11 cellular contexts compared by ENCODE assay signal in the genomic region with DNA sequence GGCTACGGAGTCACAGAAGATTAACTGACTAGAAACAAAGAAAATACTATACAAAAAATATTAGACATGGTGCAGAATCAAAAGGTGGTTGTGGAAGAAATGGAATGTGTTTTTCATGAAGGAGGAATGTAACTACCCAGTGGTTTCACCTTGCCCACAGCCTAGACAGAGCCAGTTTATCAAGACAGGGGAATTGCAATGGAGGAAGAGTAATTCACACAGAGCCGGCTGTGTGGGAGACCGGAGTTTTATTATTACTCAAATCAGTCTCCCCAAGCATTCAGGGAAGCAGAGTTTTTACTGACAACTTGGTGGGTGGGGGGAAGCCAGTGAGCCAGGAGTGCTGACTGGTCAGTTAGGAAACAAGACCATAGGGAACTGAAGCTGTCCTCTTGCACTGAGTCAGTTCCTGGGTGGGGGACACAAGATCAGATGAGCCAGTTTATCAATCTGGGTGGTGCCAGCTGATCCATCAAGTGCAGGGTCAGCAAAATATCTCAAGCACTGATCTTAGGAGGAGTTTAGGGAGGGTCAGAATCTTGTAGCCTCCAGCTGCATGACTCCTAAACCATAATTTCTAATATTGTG. TPM values are rescaled to one million over a fixed set of nuclear protein-coding genes. Genes with fewer than 3 reads are reported as not detected.
DNase-seq lines count a peak whose midpoint lies in the region; ATAC-seq, FAIRE-seq and TF ChIP-seq lines count a peak whose summit lies in the region.
"Not testable (repeated sequence)": the region's sequence is repeated elsewhere in the genome, so short reads cannot be mapped to it uniquely, and the experiment has no call there.
"Had no signal": no experiment of that assay in that cellular context is flagged by ENCODE, and none has a peak within 500 bp of the region (broad histone marks: within the 10 kb centered on the region; RNA-seq: fewer than 3 reads in every experiment).

No MANE protein-coding gene starts in this region.

- DNase-seq in Ammon's horn (ENCODE audit: low spot score) (peak; percentile 71), right cardiac atrium (peak in 1 of 3 donors; percentile 63), pons (ENCODE audit: low spot score) (peak; percentile 77)
- DNase-seq in T-helper 17 cell; astrocyte (ENCODE audit: low read depth); endothelial cell (ENCODE audit: low spot score); lower lobe of right lung; transverse colon: not testable (repeated sequence)

- not testable (repeated sequence) for FAIRE-seq in astrocyte (lab: Jason Lieb, UNC)

- H3K4me2 ChIP-seq in astrocyte (ENCODE audit: low read length): not testable (repeated sequence)

- not testable (repeated sequence) for H3K27ac ChIP-seq in astrocyte (ENCODE audit: low read depth, low read length); right cardiac atrium (ENCODE audit: low read length); lower lobe of right lung
- H3K27ac ChIP-seq in transverse colon: peak overlapping the region; percentile 41 to 72 (median 49)

- TF ChIP-seq EP300 in transverse colon (IDR thresholded peaks at IDR 0.05; ENCODE audit: low read depth): not testable (repeated sequence)

- not testable (repeated sequence) for TF ChIP-seq CTCF in astrocyte (IDR thresholded peaks at IDR 0.05; ENCODE audit: insufficient read depth, low read depth, low read length); endothelial cell (IDR thresholded peaks at IDR 0.05; ENCODE audit: unreplicated experiment); lower lobe of right lung (IDR thresholded peaks at IDR 0.05); transverse colon (IDR thresholded peaks at IDR 0.05)

- H3K36me3 Mint-ChIP-seq in T-helper 17 cell (ENCODE audit: low read depth); astrocyte (ENCODE audit: low read depth, unreplicated experiment): not testable (repeated sequence)
- peaks cover 16% of the 10 kb centered on the region for H3K36me3 Mint-ChIP-seq in endothelial cell (ENCODE audit: low read depth, unreplicated experiment)

- peaks cover 42% of the 10 kb centered on the region for H3K27me3 Mint-ChIP-seq in T-helper 17 cell
- not testable (repeated sequence) for H3K27me3 Mint-ChIP-seq in astrocyte (ENCODE audit: low read depth, unreplicated experiment); endothelial cell (ENCODE audit: unreplicated experiment)

- 57% methylated on average over 3 of the region's 3 CpGs for WGBS in right cardiac atrium
- WGBS in transverse colon (ENCODE audit: low coverage in 1 of 2), 2 donors: 66 to 88% methylated on average over 1 to 3 of the region's 3 CpGs

- H3K4me3 ChIP-seq in astrocyte (ENCODE audit: insufficient read depth, low read depth, low read length); right cardiac atrium (ENCODE audit: low read length); lower lobe of right lung; transverse colon: not testable (repeated sequence)

- not testable (repeated sequence) for H3K79me2 ChIP-seq in astrocyte (ENCODE audit: insufficient read depth, low read length)

- not testable (repeated sequence) for H3K27me3 ChIP-seq in astrocyte (ENCODE audit: insufficient read depth, low read length); right cardiac atrium (ENCODE audit: control insufficient read depth, insufficient read depth); lower lobe of right lung (ENCODE audit: low read depth); transverse colon

- H3K9ac ChIP-seq in astrocyte (ENCODE audit: low read length): not testable (repeated sequence)

- in situ Hi-C loops in transverse colon (cut with MboI; ENCODE audit: low pct_ligation_motif_present in 1 of 4, low pct_unique_long_range_greater_than_20kb in 1 of 4, low sequenced_read_pairs in 3 of 4): not testable (repeated sequence)

- intact Hi-C loops in right cardiac atrium (cut with DNase I); lower lobe of right lung (cut with DNase I); transverse colon (cut with DNase I; ENCODE audit: low total_unique reads): not testable (repeated sequence)

- not testable (repeated sequence) for H3K4me1 ChIP-seq in astrocyte (ENCODE audit: insufficient read depth, low read length); right cardiac atrium (ENCODE audit: control insufficient read depth, insufficient read depth, low read length); lower lobe of right lung
- peaks cover 0 to 11% (median 5%) of the 10 kb centered on the region in 4 donors for H3K4me1 ChIP-seq in transverse colon

- H2AFZ ChIP-seq in astrocyte (ENCODE audit: low read depth, low read length): not testable (repeated sequence)

- H3K27ac Mint-ChIP-seq in T-helper 17 cell: not testable (repeated sequence)
- H3K27ac Mint-ChIP-seq in astrocyte (ENCODE audit: unreplicated experiment): peak overlapping the region; percentile 92
- H3K27ac Mint-ChIP-seq in endothelial cell (ENCODE audit: unreplicated experiment): peak overlapping the region; percentile 13

- not testable (repeated sequence) for TF ChIP-seq POLR2A in transverse colon (IDR thresholded peaks at IDR 0.05)

- H3K9me3 Mint-ChIP-seq in astrocyte (ENCODE audit: unreplicated experiment); endothelial cell (ENCODE audit: unreplicated experiment): not testable (repeated sequence)

- ATAC-seq in T-helper 17 cell: not testable (repeated sequence)
- ATAC-seq in right cardiac atrium: peak; percentile 38 to 44
- ATAC-seq in lower lobe of right lung: peak; percentile 40 to 70

- not testable (repeated sequence) for H3K9me3 ChIP-seq in T-helper 17 cell (ENCODE audit: control insufficient read depth, low read length, poor library complexity, severe bottlenecking); astrocyte (ENCODE audit: insufficient read depth, low read depth, low read length); right cardiac atrium (ENCODE audit: control insufficient read depth, low read length); lower lobe of right lung; transverse colon

- H3K4me3 Mint-ChIP-seq in T-helper 17 cell: peak overlapping the region; percentile 7
- H3K4me3 Mint-ChIP-seq in astrocyte (ENCODE audit: unreplicated experiment): peak overlapping the region; percentile 17
- H3K4me3 Mint-ChIP-seq in endothelial cell (ENCODE audit: unreplicated experiment): not testable (repeated sequence)

- not testable (repeated sequence) for H4K20me1 ChIP-seq in astrocyte (ENCODE audit: insufficient read depth, low read length)

- H3K4me1 Mint-ChIP-seq in T-helper 17 cell: not testable (repeated sequence)
- peaks cover 29% of the 10 kb centered on the region for H3K4me1 Mint-ChIP-seq in astrocyte (ENCODE audit: low read depth, unreplicated experiment)
- peaks cover 31% of the 10 kb centered on the region for H3K4me1 Mint-ChIP-seq in endothelial cell (ENCODE audit: unreplicated experiment)

- H3K36me3 ChIP-seq in astrocyte (ENCODE audit: insufficient read depth, low read length); lower lobe of right lung; transverse colon: not testable (repeated sequence)

RNA-seq across cellular contexts. Expression of gene RNASE1, which starts 19.0 kb away (rescaled TPM):
- total RNA-seq in T-helper 17 cell: not detected
- total RNA-seq in astrocyte: 4.7 and 5.3 TPM in 2 replicates
- total RNA-seq in endothelial cell (ENCODE audit: unreplicated experiment): 31.6 TPM
- total RNA-seq in right cardiac atrium: 100 to 1,000 TPM; 256 to 394 (median 314) TPM
- polyA plus RNA-seq in right cardiac atrium: 290 TPM
- 694 TPM for total RNA-seq in lower lobe of right lung
- total RNA-seq in transverse colon: 100 to 1,000 TPM in 3 of 4 donors, 10 to 100 TPM in 1; 96.7 to 296 (median 177) TPM

RNA-seq across cellular contexts. Expression of gene RNASE6, which starts 40.5 kb away (rescaled TPM):
- total RNA-seq in T-helper 17 cell (1 to 10 TPM; 2.9 to 4.1 TPM), astrocyte (0.29 TPM in 1 of 2 replicates, not detected in the other), endothelial cell (ENCODE audit: unreplicated experiment) (13.7 TPM), right cardiac atrium (10 to 100 TPM in 2 of 4 donors, 1 to 10 TPM in 2; 5.2 to 13.9 (median 8.6) TPM), lower lobe of right lung (27.3 TPM), transverse colon (10 to 100 TPM in 2 of 4 donors, 1 to 10 TPM in 1, not detected in 1; 7.6 to 27.7 (median 17.0) TPM)
- 2.4 TPM for polyA plus RNA-seq in right cardiac atrium
- total RNA-seq: Caco-2, H4 had no signal

RNA-seq across cellular contexts. Expression of gene EDDM3B, which starts 53.4 kb away (rescaled TPM):
- total RNA-seq in T-helper 17 cell (not detected), astrocyte (not detected in 2 replicates), endothelial cell (ENCODE audit: unreplicated experiment) (not detected), right cardiac atrium (not detected), lower lobe of right lung (not detected), transverse colon (not detected)
- not detected for polyA plus RNA-seq in right cardiac atrium
- total RNA-seq: Caco-2, H4, Peyer's patch had no signal
